ENCODE assay signal across 6 cellular contexts in genomic region chr7:66817956-66818355, GRCh38.
DNase-seq lines count a peak whose midpoint lies in the region; ATAC-seq and TF ChIP-seq lines count a peak whose summit lies in the region.
"Not testable (repeated sequence)": the region's sequence is repeated elsewhere in the genome, so short reads cannot be mapped to it uniquely, and the experiment has no call there.

No MANE protein-coding gene starts in this region.

- H3K9me3 Mint-ChIP-seq in dendritic cell treated with granulocyte-macrophage colony-stimulating factor and Interleukin-4, amounts not matched to agents 40 ng/mL and 50 ng/mL, for 4 days, result not testable (repeated sequence)

- H3K4me3 Mint-ChIP-seq in dendritic cell treated with granulocyte-macrophage colony-stimulating factor and Interleukin-4, amounts not matched to agents 40 ng/mL and 50 ng/mL, for 4 days, result not testable (repeated sequence)

- not testable (repeated sequence) for H3K4me3 ChIP-seq in spleen

- intact Hi-C loops in dendritic cell treated with granulocyte-macrophage colony-stimulating factor and Interleukin-4, amounts not matched to agents 40 ng/mL and 50 ng/mL, for 4 days (cut with micrococcal nuclease); spleen (cut with DNase I; ENCODE audit: low total_unique reads): not testable (repeated sequence)

- TF ChIP-seq POLR2A in spleen (IDR thresholded peaks at IDR 0.05), result not testable (repeated sequence)

- WGBS in spleen, 5 donors, result 86 to 93% (median 88%) methylated on average over 7 of the region's 7 CpGs

- H3K36me3 ChIP-seq in spleen, result peaks cover 0 to 15% (median 0%) of the 10 kb centered on the region in 6 donors

- H3K27ac Mint-ChIP-seq in dendritic cell treated with granulocyte-macrophage colony-stimulating factor and Interleukin-4, amounts not matched to agents 40 ng/mL and 50 ng/mL, for 4 days, result peak overlapping the region; percentile 85

- H3K27ac ChIP-seq in spleen, result peak overlapping the region in 4 of 8 donors; percentile 60 to 70 (median 67)

- DNase-seq in NCI-H82 (lab: John Stamatoyannopoulos, UW) (peak; percentile 7), myocyte (ENCODE audit: low read depth) (peak; percentile 7), spleen (peak; percentile 44)

- H3K4me1 ChIP-seq in spleen, result peaks cover 0 to 13% (median 5%) of the 10 kb centered on the region in 6 donors

- not testable (repeated sequence) for H3K27me3 Mint-ChIP-seq in dendritic cell treated with granulocyte-macrophage colony-stimulating factor and Interleukin-4, amounts not matched to agents 40 ng/mL and 50 ng/mL, for 4 days

- H3K4me1 Mint-ChIP-seq in dendritic cell treated with granulocyte-macrophage colony-stimulating factor and Interleukin-4, amounts not matched to agents 40 ng/mL and 50 ng/mL, for 4 days (ENCODE audit: low read depth), result peaks cover 21% of the 10 kb centered on the region

- TF ChIP-seq CTCF in spleen (IDR thresholded peaks at IDR 0.05 in 8 of 11, conservative IDR thresholded peaks at IDR 0.05 in 3 of 11), result not testable (repeated sequence)

- peak; percentile 17 for ATAC-seq in GM18511 (IDR thresholded peaks at IDR 0.05; ENCODE audit: unreplicated experiment)
- peak; percentile 13 for ATAC-seq in SK-N-SH treated with all-trans-retinoic acid at 6 μM for 48 hours

- H3K9me3 ChIP-seq in spleen, result not testable (repeated sequence)

- not testable (repeated sequence) for H3K36me3 Mint-ChIP-seq in dendritic cell treated with granulocyte-macrophage colony-stimulating factor and Interleukin-4, amounts not matched to agents 40 ng/mL and 50 ng/mL, for 4 days (ENCODE audit: low read depth)

- H3K27me3 ChIP-seq in spleen (replicated peaks in 1 of 7), result not testable (repeated sequence)
